In genomic region chr9:121354141-121354540, GRCh38 we compare ENCODE assay signal across 10 cellular contexts. TPM values are rescaled to one million over a fixed set of nuclear protein-coding genes. Genes with fewer than 3 reads are reported as not detected.
A peak's percentile ranks its signal among the peaks of the same experiment; 100 is the strongest.
DNase-seq lines count a peak whose midpoint lies in the region; ATAC-seq, FAIRE-seq and TF ChIP-seq lines count a peak whose summit lies in the region.
"Had no signal": no experiment of that assay in that cellular context is flagged by ENCODE, and none has a peak within 500 bp of the region (broad histone marks: within the 10 kb centered on the region; RNA-seq: fewer than 3 reads in every experiment).

No MANE protein-coding gene starts in this region.

- H2AFZ ChIP-seq in mammary epithelial cell (ENCODE audit: low read depth, low read length): no peak overlapping the region

- no peaks in the 10 kb centered on the region for H3K9me3 Mint-ChIP-seq in central memory CD8-positive, alpha-beta T cell

- no peak for TF ChIP-seq CTCF in breast epithelium (IDR thresholded peaks at IDR 0.05)
- TF ChIP-seq CTCF in mammary epithelial cell (conservative IDR thresholded peaks at IDR 0.05 in 1 of 2, IDR thresholded peaks at IDR 0.05 in 1 of 2; ENCODE audit: extremely low read depth in 1 of 2, insufficient read depth in 1 of 2, low read depth in 1 of 2, low read length in 2 of 2): no peak
- no peak for TF ChIP-seq CTCF in mucosa of descending colon (IDR thresholded peaks at IDR 0.05)
- no peak for TF ChIP-seq CTCF in vagina (IDR thresholded peaks at IDR 0.05)

- TF ChIP-seq POLR2A in breast epithelium (IDR thresholded peaks at IDR 0.05) (no peak), vagina (IDR thresholded peaks at IDR 0.05) (no peak), GM12892 (IDR thresholded peaks at IDR 0.05; ENCODE audit: low read depth, low read length) (no peak)

- H3K4me1 Mint-ChIP-seq in central memory CD8-positive, alpha-beta T cell: peaks cover 74% of the 10 kb centered on the region

- H3K79me2 ChIP-seq in mammary epithelial cell (ENCODE audit: insufficient read depth, low read length): peaks cover 22% of the 10 kb centered on the region

- in situ Hi-C loops in mammary epithelial cell (cut with MboI; ENCODE audit: low sequenced_read_pairs in 2 of 2): no loop called here

- no peak for DNase-seq in breast epithelium (ENCODE audit: low spot score in 2 of 2)
- DNase-seq in mammary epithelial cell: no peak
- no peak for DNase-seq in central memory CD8-positive, alpha-beta T cell (ENCODE audit: low spot score in 2 of 2)
- peak in 1 of 3 donors; percentile 36 for DNase-seq in mucosa of descending colon
- DNase-seq in vagina (ENCODE audit: extremely low spot score in 2 of 2): no peak
- DNase-seq in HPDE6-E6E7 (ENCODE audit: extremely low spot score): no peak
- DNase-seq in GM12892 (ENCODE audit: insufficient read length): no peak
- no peak for DNase-seq in NCI-H1092 (lab: John Stamatoyannopoulos, UW)
- DNase-seq: MM.1S had no signal

- no TSS peak for BruUV-seq in mammary epithelial cell (replicated peaks; lab: Mats Ljungman, UMichigan)

- H3K27me3 Mint-ChIP-seq in central memory CD8-positive, alpha-beta T cell: no peaks in the 10 kb centered on the region

- H3K36me3 Mint-ChIP-seq in central memory CD8-positive, alpha-beta T cell (ENCODE audit: insufficient read depth): peaks cover 51% of the 10 kb centered on the region

- WGBS in mammary epithelial cell (ENCODE audit: low coverage, missing lambda C conversion rate): 97% methylated on average over 5 of the region's 5 CpGs

- CTCF ChIA-PET in mammary epithelial cell (lab: Charles Lee; ENCODE audit: low non-redundant PET): no interaction called here

- peak overlapping the region; percentile 39 for H3K27ac Mint-ChIP-seq in central memory CD8-positive, alpha-beta T cell (ENCODE audit: low read depth)

- dilution Hi-C loops in mammary epithelial cell (cut with HindIII; ENCODE audit: low sequenced_read_pairs): no loop called here

- H3K4me1 ChIP-seq in breast epithelium (peaks cover 0 to 19% of the 10 kb centered on the region in 2 donors), mammary epithelial cell (ENCODE audit: insufficient read depth, low read length) (peaks cover 22% of the 10 kb centered on the region), mucosa of descending colon (ENCODE audit: low read depth) (peaks cover 37% of the 10 kb centered on the region), vagina (peaks cover 57% of the 10 kb centered on the region)

- H3K36me3 ChIP-seq in breast epithelium (peaks cover 4% of the 10 kb centered on the region), mammary epithelial cell (ENCODE audit: insufficient read depth, low read length) (peaks cover 19% of the 10 kb centered on the region), mucosa of descending colon (ENCODE audit: low read depth) (no peaks in the 10 kb centered on the region), vagina (peaks cover 0 to 32% of the 10 kb centered on the region in 2 donors)

- ATAC-seq in central memory CD8-positive, alpha-beta T cell (replicated peaks; ENCODE audit: extremely low read depth, poor library complexity, severe bottlenecking): no peak
- ATAC-seq in mucosa of descending colon: peak; percentile 60
- ATAC-seq: esophagus mucosa had no signal

- no peak overlapping the region for H3K9ac ChIP-seq in mammary epithelial cell (ENCODE audit: insufficient read depth, low read length)

- peak overlapping the region; percentile 20 to 55 for H3K27ac ChIP-seq in breast epithelium
- no peak overlapping the region for H3K27ac ChIP-seq in mammary epithelial cell (ENCODE audit: insufficient read depth, low read depth, low read length)
- H3K27ac ChIP-seq in vagina: peak overlapping the region; percentile 50

- no peaks in the 10 kb centered on the region for H4K20me1 ChIP-seq in mammary epithelial cell (ENCODE audit: insufficient read depth, low read length)

- FAIRE-seq in GM12892 (lab: Jason Lieb, UNC): no peak

- no peak overlapping the region for H3K4me2 ChIP-seq in mammary epithelial cell (ENCODE audit: insufficient read depth, low read depth, low read length)

- no peaks in the 10 kb centered on the region for H3K27me3 ChIP-seq in breast epithelium
- no peaks in the 10 kb centered on the region for H3K27me3 ChIP-seq in mammary epithelial cell (ENCODE audit: insufficient read depth, low read length)
- H3K27me3 ChIP-seq in vagina: no peaks in the 10 kb centered on the region

- H3K9me3 ChIP-seq in breast epithelium: no peaks in the 10 kb centered on the region
- H3K9me3 ChIP-seq in mammary epithelial cell (replicated peaks; ENCODE audit: insufficient read depth, low read length): no peaks in the 10 kb centered on the region
- H3K9me3 ChIP-seq in mucosa of descending colon: no peaks in the 10 kb centered on the region
- H3K9me3 ChIP-seq in vagina: no peaks in the 10 kb centered on the region

- H3K4me3 ChIP-seq in breast epithelium: no peak overlapping the region
- no peak overlapping the region for H3K4me3 ChIP-seq in mammary epithelial cell (replicated peaks in 1 of 3; ENCODE audit: insufficient read depth in 1 of 3, low read depth in 2 of 3, low read length in 3 of 3)
- no peak overlapping the region for H3K4me3 ChIP-seq in mucosa of descending colon
- H3K4me3 ChIP-seq in vagina: no peak overlapping the region

- intact Hi-C loops in breast epithelium (cut with DNase I; ENCODE audit: low total_unique reads): no loop called here
- intact Hi-C loops in mammary epithelial cell (cut with micrococcal nuclease): no loop called here
- intact Hi-C loops in mucosa of descending colon (cut with DNase I, micrococcal nuclease): no loop called here
- intact Hi-C loops in vagina (cut with DNase I): no loop called here

- H3K4me3 Mint-ChIP-seq in central memory CD8-positive, alpha-beta T cell: peak overlapping the region; percentile 57

RNA-seq across cellular contexts. Expression of gene STOM, which starts 15.9 kb away (rescaled TPM):
- 100 to 1,000 TPM; 263 to 444 (median 334) TPM for total RNA-seq in breast epithelium
- 100 to 1,000 TPM in 1 of 2 donors, 10 to 100 TPM in 1; 80.3 to 124 TPM for total RNA-seq in mammary epithelial cell
- polyA plus RNA-seq in mammary epithelial cell: 71.7 TPM
- polyA minus RNA-seq in mammary epithelial cell: 41.9 TPM
- total RNA-seq in mucosa of descending colon: 100 to 1,000 TPM in 2 of 3 donors, 10 to 100 TPM in 1; 79.7 to 335 (median 199) TPM
- 263 TPM for total RNA-seq in vagina
- polyA plus RNA-seq in GM12892 (2012; ENCODE audit: missing spikeins): 18.4 TPM
